32 cellular contexts compared by ENCODE assay signal in the genomic region with DNA sequence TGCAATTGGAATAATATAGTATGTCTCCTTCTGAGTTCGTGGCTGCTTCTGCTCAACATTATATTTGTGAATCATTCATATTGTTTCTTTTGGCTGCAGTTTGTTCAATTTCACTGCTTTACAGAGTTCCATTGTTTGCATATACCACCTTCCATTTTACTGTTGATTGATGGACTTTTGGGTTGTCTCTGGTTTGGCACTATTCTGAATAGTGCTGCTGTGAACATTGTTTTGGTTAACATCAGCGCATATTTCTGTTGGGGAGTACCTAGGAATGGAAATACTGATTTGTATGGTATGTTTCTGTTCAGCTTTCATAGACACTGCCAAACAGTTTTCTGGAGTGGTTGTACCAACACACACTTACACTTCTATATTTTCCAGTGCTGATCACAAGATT.
"Had no signal": no experiment of that assay in that cellular context is flagged by ENCODE, and none has a peak within 500 bp of the region (broad histone marks: within the 10 kb centered on the region; RNA-seq: fewer than 3 reads in every experiment).

No MANE protein-coding gene starts in this region.

- H3K4me3 ChIP-seq: ascending aorta, breast epithelium, cardiac muscle cell, colonic mucosa, dorsolateral prefrontal cortex had no signal

- H3K27ac ChIP-seq: breast epithelium, cardiac muscle cell, colonic mucosa, dorsolateral prefrontal cortex, WERI-Rb-1 had no signal

- H3K27me3 Mint-ChIP-seq: activated B cell treated with CpG ODN at 0.5 μM for 24 hours, T-helper 17 cell had no signal

- H3K27me3 ChIP-seq: ascending aorta, breast epithelium, cardiac muscle cell, colonic mucosa, dorsolateral prefrontal cortex had no signal

- H3K4me3 Mint-ChIP-seq: activated B cell treated with CpG ODN at 0.5 μM for 24 hours; activated CD8-positive, alpha-beta T cell treated with anti-CD3 and anti-CD28 coated beads for 36 hours; activated naive CD4-positive, alpha-beta T cell treated with anti-CD3 and anti-CD28 coated beads, Interleukin-2, amount 10 ng/mL, durations not matched to agents 7 days and 5 days; activated naive CD8-positive, alpha-beta T cell treated with anti-CD3 and anti-CD28 coated beads, Interleukin-2, amount 10 ng/mL, durations not matched to agents 7 days and 5 days; brain; dendritic cell treated with granulocyte-macrophage colony-stimulating factor and Interleukin-4, amounts not matched to agents 40 ng/mL and 50 ng/mL, for 4 days; endodermal cell; T-helper 17 cell; T-helper 2 cell treated with Interferon-gamma antibody and Interleukin-4, amounts not matched to agents 5 μg/mL and 100 μg/mL, for 36 hours had no signal

- H3K36me3 ChIP-seq: ascending aorta, breast epithelium, cardiac muscle cell, colonic mucosa, WERI-Rb-1 had no signal

- DNase-seq: activated B cell treated with CpG ODN at 0.5 μM for 24 hours; activated CD4-positive, alpha-beta T cell treated with anti-CD3 and anti-CD28 coated beads for 48 hours; activated CD4-positive, alpha-beta T cell treated with anti-CD3 and anti-CD28 coated beads, Interleukin-2, amount 50 U/mL, for 1 hour; activated CD4-positive, alpha-beta T cell treated with anti-CD3 and anti-CD28 coated beads, Interleukin-2, amount 50 U/mL, for 48 hours; activated CD8-positive, alpha-beta memory T cell treated with anti-CD3 and anti-CD28 coated beads for 24 hours; activated CD8-positive, alpha-beta T cell treated with anti-CD3 and anti-CD28 coated beads for 36 hours; activated gamma-delta T cell; activated naive CD4-positive, alpha-beta T cell; activated naive CD4-positive, alpha-beta T cell treated with anti-CD3 and anti-CD28 coated beads, Interleukin-2, amount 10 ng/mL, durations not matched to agents 7 days and 5 days; activated naive CD8-positive, alpha-beta T cell treated with anti-CD3 and anti-CD28 coated beads, Interleukin-2, amount 10 ng/mL, durations not matched to agents 7 days and 5 days; activated T-cell treated with anti-CD3 and anti-CD28 coated beads, Interleukin-2, amount 50 U/mL, for 48 hours; central memory CD4-positive, alpha-beta T cell; cerebellar nuclear complex; colonic mucosa; dorsolateral prefrontal cortex; effector memory CD4-positive, alpha-beta T cell; endodermal cell; foreskin fibroblast; head of caudate nucleus; T-helper 1 cell; T-helper 17 cell; T1000; WERI-Rb-1 had no signal

- H3K4me1 Mint-ChIP-seq: activated naive CD4-positive, alpha-beta T cell treated with anti-CD3 and anti-CD28 coated beads, Interleukin-2, amount 10 ng/mL, durations not matched to agents 7 days and 5 days; activated naive CD8-positive, alpha-beta T cell treated with anti-CD3 and anti-CD28 coated beads, Interleukin-2, amount 10 ng/mL, durations not matched to agents 7 days and 5 days had no signal

- H3K27ac Mint-ChIP-seq: activated B cell treated with CpG ODN at 0.5 μM for 24 hours; activated CD8-positive, alpha-beta T cell treated with anti-CD3 and anti-CD28 coated beads for 36 hours; activated naive CD4-positive, alpha-beta T cell treated with anti-CD3 and anti-CD28 coated beads, Interleukin-2, amount 10 ng/mL, durations not matched to agents 7 days and 5 days; activated naive CD4-positive, alpha-beta T cell treated with anti-CD3 and anti-CD28 coated beads, Interleukin-2, amount 50 U/mL, for 72 hours; activated naive CD8-positive, alpha-beta T cell treated with anti-CD3 and anti-CD28 coated beads, Interleukin-2, amount 10 ng/mL, durations not matched to agents 7 days and 5 days; brain; dendritic cell treated with granulocyte-macrophage colony-stimulating factor and Interleukin-4, amounts not matched to agents 40 ng/mL and 50 ng/mL, for 4 days; endodermal cell; T-helper 17 cell; T-helper 2 cell treated with Interferon-gamma antibody and Interleukin-4, amounts not matched to agents 5 μg/mL and 100 μg/mL, for 36 hours had no signal

- ATAC-seq: activated CD4-positive, CD25-positive, alpha-beta regulatory T cell treated with anti-CD3 and anti-CD28 coated beads, Interleukin-2, amount 50 U/mL, for 24 hours; activated CD8-positive, alpha-beta T cell treated with anti-CD3 and anti-CD28 coated beads for 36 hours; activated naive CD4-positive, alpha-beta T cell treated with anti-CD3 and anti-CD28 coated beads, Interleukin-2, amount 50 U/mL, for 72 hours; esophagus mucosa; T-helper 17 cell had no signal

- H3K36me3 Mint-ChIP-seq: activated naive CD4-positive, alpha-beta T cell treated with anti-CD3 and anti-CD28 coated beads, Interleukin-2, amount 10 ng/mL, durations not matched to agents 7 days and 5 days; activated naive CD4-positive, alpha-beta T cell treated with anti-CD3 and anti-CD28 coated beads, Interleukin-2, amount 50 U/mL, for 72 hours; activated naive CD8-positive, alpha-beta T cell treated with anti-CD3 and anti-CD28 coated beads, Interleukin-2, amount 10 ng/mL, durations not matched to agents 7 days and 5 days; brain had no signal

- H3K4me1 ChIP-seq: breast epithelium, colonic mucosa had no signal

- H3K9me3 Mint-ChIP-seq: activated CD8-positive, alpha-beta T cell treated with anti-CD3 and anti-CD28 coated beads for 36 hours; activated naive CD4-positive, alpha-beta T cell treated with anti-CD3 and anti-CD28 coated beads, Interleukin-2, amount 10 ng/mL, durations not matched to agents 7 days and 5 days; activated naive CD4-positive, alpha-beta T cell treated with anti-CD3 and anti-CD28 coated beads, Interleukin-2, amount 50 U/mL, for 72 hours; activated naive CD8-positive, alpha-beta T cell treated with anti-CD3 and anti-CD28 coated beads, Interleukin-2, amount 10 ng/mL, durations not matched to agents 7 days and 5 days; T-helper 2 cell treated with Interferon-gamma antibody and Interleukin-4, amounts not matched to agents 5 μg/mL and 100 μg/mL, for 36 hours had no signal

- H3K9me3 ChIP-seq: ascending aorta, colonic mucosa had no signal
